Comparison of ENCODE assay signal across 30 cellular contexts in the genomic region with DNA sequence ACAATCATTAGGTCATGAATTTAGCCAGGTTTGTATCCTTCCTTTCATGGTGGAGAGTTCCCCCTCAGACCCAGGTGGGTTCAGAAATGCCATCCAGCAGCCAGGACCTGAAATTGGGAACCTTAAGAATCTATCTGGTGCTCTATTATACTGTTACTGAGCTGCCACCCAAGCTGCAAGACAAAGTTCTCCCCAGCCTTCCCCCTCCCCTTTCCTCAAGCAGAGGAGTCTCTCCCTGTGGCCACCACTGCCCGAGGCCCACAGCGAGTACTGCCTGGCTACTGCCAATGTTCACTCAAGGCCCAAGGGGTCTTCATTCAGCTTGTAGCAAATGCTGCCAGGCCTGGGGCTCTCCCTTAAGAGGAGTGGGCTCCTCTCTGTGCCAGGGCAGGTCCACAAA.
"Had no signal": no experiment of that assay in that cellular context is flagged by ENCODE, and none has a peak within 500 bp of the region (broad histone marks: within the 10 kb centered on the region; RNA-seq: fewer than 3 reads in every experiment).

No MANE protein-coding gene starts in this region.

- H3K4me1 Mint-ChIP-seq: naive thymus-derived CD4-positive, alpha-beta T cell; natural killer cell; nephron; neural progenitor cell; stimulated activated effector memory CD8-positive, alpha-beta T cell treated with anti-CD3 and anti-CD28 coated beads, Interleukin-12 subunit alpha, Interleukin-12 subunit beta, amount 100 ng/mL, for 72 hours; stimulated activated naive B cell treated with anti-CD40 and anti-IgM and Interleukin-4, amounts not matched to agents 10 μg/mL and 1 μg/mL and 100 μg/mL, for 72 hours had no signal

- H3K27ac ChIP-seq: neural progenitor cell, neutrophil, ovary, parathyroid adenoma, psoas muscle, right lobe of liver, sigmoid colon, stomach, thoracic aorta, thyroid gland, tibial nerve, upper lobe of left lung, vagina had no signal

- H3K36me3 ChIP-seq: neural progenitor cell, neutrophil, ovary, sigmoid colon, stomach, thoracic aorta, thyroid gland, tibial nerve, upper lobe of left lung, vagina had no signal

- H3K9ac ChIP-seq: neural progenitor cell, parathyroid adenoma had no signal

- H3K4me3 Mint-ChIP-seq: naive thymus-derived CD4-positive, alpha-beta T cell; natural killer cell; nephron; neural progenitor cell; stimulated activated effector memory CD8-positive, alpha-beta T cell treated with anti-CD3 and anti-CD28 coated beads, Interleukin-12 subunit alpha, Interleukin-12 subunit beta, amount 100 ng/mL, for 72 hours; stimulated activated naive B cell treated with anti-CD40 and anti-IgM and Interleukin-4, amounts not matched to agents 10 μg/mL and 1 μg/mL and 100 μg/mL, for 72 hours; stimulated activated naive CD8-positive, alpha-beta T cell treated with anti-CD3 and anti-CD28 coated beads, Interleukin-15, Interleukin-2, amounts not matched to agents 100 ng/mL and 50 ng/mL, for 24 hours had no signal

- H2AFZ ChIP-seq: neural progenitor cell, parathyroid adenoma had no signal

- H3K36me3 Mint-ChIP-seq: natural killer cell; neural progenitor cell; stimulated activated effector memory CD8-positive, alpha-beta T cell treated with anti-CD3 and anti-CD28 coated beads, Interleukin-12 subunit alpha, Interleukin-12 subunit beta, amount 100 ng/mL, for 72 hours had no signal

- H3K27ac Mint-ChIP-seq: naive thymus-derived CD4-positive, alpha-beta T cell; natural killer cell; nephron; neural progenitor cell; progenitor cell of endocrine pancreas; stimulated activated effector memory CD8-positive, alpha-beta T cell treated with anti-CD3 and anti-CD28 coated beads, Interleukin-12 subunit alpha, Interleukin-12 subunit beta, amount 100 ng/mL, for 72 hours; stimulated activated naive B cell treated with anti-CD40 and anti-IgM and Interleukin-4, amounts not matched to agents 10 μg/mL and 1 μg/mL and 100 μg/mL, for 72 hours; stimulated activated naive CD8-positive, alpha-beta T cell treated with anti-CD3 and anti-CD28 coated beads, Interleukin-15, Interleukin-2, amounts not matched to agents 100 ng/mL and 50 ng/mL, for 24 hours had no signal

- H3K27me3 ChIP-seq: neural progenitor cell, neutrophil, ovary, right lobe of liver, sigmoid colon, stomach, thyroid gland, tibial nerve, upper lobe of left lung, vagina had no signal

- H3K27me3 Mint-ChIP-seq: naive thymus-derived CD4-positive, alpha-beta T cell; progenitor cell of endocrine pancreas; stimulated activated naive B cell treated with anti-CD40 and anti-IgM and Interleukin-4, amounts not matched to agents 10 μg/mL and 1 μg/mL and 100 μg/mL, for 72 hours; stimulated activated naive CD8-positive, alpha-beta T cell treated with anti-CD3 and anti-CD28 coated beads, Interleukin-15, Interleukin-2, amounts not matched to agents 100 ng/mL and 50 ng/mL, for 24 hours had no signal

- H3K4me1 ChIP-seq: neural progenitor cell, parathyroid adenoma, psoas muscle, right lobe of liver, sigmoid colon, stomach, thyroid gland, tibial nerve, upper lobe of left lung, vagina had no signal

- H3K9me3 ChIP-seq: neutrophil, ovary, psoas muscle, right lobe of liver, thoracic aorta, thyroid gland, vagina had no signal

- H3K4me2 ChIP-seq: neural progenitor cell had no signal

- H3K4me3 ChIP-seq: neural progenitor cell, ovary, psoas muscle, right lobe of liver, sigmoid colon, stomach, thoracic aorta, thyroid gland, tibial nerve, upper lobe of left lung, vagina had no signal

- DNase-seq: naive thymus-derived CD4-positive, alpha-beta T cell; natural killer cell; nucleus accumbens; ovary; posterior cingulate gyrus; psoas muscle; right cardiac atrium; right lobe of liver; sigmoid colon; small intestine; stimulated activated CD4-positive, alpha-beta T cell treated with anti-CD3 and anti-CD28 coated beads, Interleukin-15, amount 100 ng/mL, for 24 hours; stimulated activated CD4-positive, alpha-beta T cell treated with anti-CD3 and anti-CD28 coated beads, Interleukin-2, amount 100 ng/mL, for 24 hours; stimulated activated CD4-positive, alpha-beta T cell treated with anti-CD3 and anti-CD28 coated beads, Interleukin-2, amount 100 ng/mL, for 48 hours; stimulated activated CD4-positive, alpha-beta T cell treated with anti-CD3 and anti-CD28 coated beads, Interleukin-4, amount 100 ng/mL, for 24 hours; stimulated activated naive B cell treated with anti-CD40 and anti-IgM and Interleukin-4, amounts not matched to agents 10 μg/mL and 1 μg/mL and 100 μg/mL, for 72 hours; stimulated activated naive CD4-positive, alpha-beta T cell treated with Interleukin-2 at 50 U/mL for 16 hours; stomach; thyroid gland; trophoblast cell had no signal
